30 cellular contexts compared by ENCODE assay signal in the genomic region with DNA sequence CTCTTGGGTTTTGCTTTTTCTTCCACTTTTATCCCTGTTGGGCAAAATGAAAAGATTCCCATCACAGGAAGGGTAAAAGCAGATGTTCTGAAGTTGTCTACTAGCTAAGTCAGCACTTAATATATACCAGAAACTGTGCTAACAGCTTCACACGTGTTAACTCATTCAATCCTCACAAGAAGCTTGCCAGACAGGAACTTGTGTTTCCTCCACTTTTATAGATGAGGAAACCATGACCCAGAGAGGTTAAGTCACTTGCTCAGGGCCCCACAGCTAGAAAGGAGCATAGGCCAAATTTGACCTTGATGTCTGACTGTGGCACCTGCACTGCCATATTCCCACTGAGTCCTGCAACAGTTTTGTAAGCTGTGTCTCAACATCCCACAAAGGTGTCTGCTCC.
"Had no signal": no experiment of that assay in that cellular context is flagged by ENCODE, and none has a peak within 500 bp of the region (broad histone marks: within the 10 kb centered on the region; RNA-seq: fewer than 3 reads in every experiment).

No MANE protein-coding gene starts in this region.

- H3K9ac ChIP-seq: KMS-11 had no signal

- H3K4me1 ChIP-seq: adrenal gland, body of pancreas, breast epithelium had no signal

- H3K9me3 ChIP-seq: adrenal gland, body of pancreas, breast epithelium had no signal

- H3K27ac ChIP-seq: adrenal gland, body of pancreas, breast epithelium, KMS-11, WERI-Rb-1 had no signal

- H3K4me2 ChIP-seq: KMS-11 had no signal

- ATAC-seq: body of pancreas had no signal

- H3K36me3 ChIP-seq: adrenal gland, breast epithelium, WERI-Rb-1 had no signal

- H3K27me3 ChIP-seq: adrenal gland, body of pancreas, breast epithelium had no signal

- H3K4me3 ChIP-seq: adrenal gland, body of pancreas, breast epithelium had no signal

- FAIRE-seq: astrocyte had no signal

- DNase-seq: activated CD4-positive, alpha-beta memory T cell treated with anti-CD3 and anti-CD28 coated beads, Interleukin-2, amount 10 ng/mL, durations not matched to agents 7 days and 5 days; activated CD4-positive, alpha-beta T cell treated with anti-CD3 and anti-CD28 coated beads for 1 hour; activated CD4-positive, alpha-beta T cell treated with anti-CD3 and anti-CD28 coated beads for 48 hours; activated CD4-positive, CD25-positive, alpha-beta regulatory T cell; activated CD8-positive, alpha-beta memory T cell treated with anti-CD3 and anti-CD28 coated beads for 24 hours; activated CD8-positive, alpha-beta memory T cell treated with anti-CD3 and anti-CD28 coated beads, Interleukin-2, amount 10 ng/mL, durations not matched to agents 7 days and 5 days; activated CD8-positive, alpha-beta memory T cell treated with anti-CD3 and anti-CD28 coated beads, Interleukin-2, amount 50 U/mL, for 48 hours; activated gamma-delta T cell; activated naive CD4-positive, alpha-beta T cell treated with anti-CD3 and anti-CD28 coated beads for 36 hours; adrenal gland; body of pancreas; NCI-H1048; NCI-H1105 treated with DMSO at 0.1 percent for 48 hours; NCI-H1436; NCI-H1694; NCI-H1930; NCI-H2107; NCI-H2171; NCI-H510A; NCI-H526; NCI-H748 treated with DMSO at 0.1 percent for 48 hours; OCI-M1; Right ventricle myocardium superior; SW 1271; T-helper 1 cell; T1000; WERI-Rb-1 had no signal
